13 cellular contexts compared by ENCODE assay signal in genomic region chr1:207589506-207589905, GRCh38. TPM values are rescaled to one million over a fixed set of nuclear protein-coding genes. Genes with fewer than 3 reads are reported as not detected.
"Had no signal": no experiment of that assay in that cellular context is flagged by ENCODE, and none has a peak within 500 bp of the region (broad histone marks: within the 10 kb centered on the region; RNA-seq: fewer than 3 reads in every experiment).

No MANE protein-coding gene starts in this region.

RNA-seq across cellular contexts. Expression of gene CR1L, which starts 55.4 kb away (rescaled TPM):
- total RNA-seq: activated naive CD4-positive, alpha-beta T cell treated with anti-CD3 and anti-CD28 coated beads for 36 hours; activated naive CD8-positive, alpha-beta T cell treated with anti-CD3 and anti-CD28 coated beads for 36 hours; activated T-cell treated with anti-CD3 and anti-CD28 coated beads, Interleukin-2, amount 50 U/mL, for 4 hours; activated T-helper 1 cell treated with anti-CD3 and anti-CD28 coated beads, Interleukin-12 subunit alpha, Interleukin-12 subunit beta, Interleukin-2, Interleukin-4 antibody, amounts not matched to agents 30 ng/mL and 10 ng/mL and 1 ng/mL, durations not matched to agents 14 hours and 24 hours and 36 hours; activated T-helper 2 cell treated with anti-CD3 and anti-CD28 coated beads, Interferon-gamma antibody, Interleukin-2, Interleukin-4, amounts not matched to agents 10 μg/mL and 5 μg/mL and 100 μg/mL, durations not matched to agents 14 hours and 24 hours and 36 hours; ascending aorta; astrocyte; body of pancreas; breast epithelium; bronchial epithelial cell; cardiac muscle cell; cardiac septum; chondrocyte had no signal
